Comparison of ENCODE assay signal across 9 cellular contexts in genomic region chr5:139968547-139969261, GRCh38.
DNase-seq lines count a peak whose midpoint lies in the region; ATAC-seq and TF ChIP-seq lines count a peak whose summit lies in the region.
"Had no signal": no experiment of that assay in that cellular context is flagged by ENCODE, and none has a peak within 500 bp of the region (broad histone marks: within the 10 kb centered on the region; RNA-seq: fewer than 3 reads in every experiment).

No MANE protein-coding gene starts in this region.

- ATAC-seq in HG02938 (IDR thresholded peaks at IDR 0.05; ENCODE audit: unreplicated experiment) = peak; percentile 92

- H4K20me1 ChIP-seq in hepatocyte (ENCODE audit: insufficient read depth, poor library complexity, severe bottlenecking) = no peaks in the 10 kb centered on the region
- H4K20me1 ChIP-seq: BLaER1 had no signal

- H3K27ac ChIP-seq in hepatocyte = no peak overlapping the region
- H3K27ac ChIP-seq: BLaER1 had no signal

- H3K4me2 ChIP-seq in hepatocyte (no peak overlapping the region), skeletal muscle satellite cell (ENCODE audit: low read length) (peak overlapping the region; percentile 63)
- H3K4me2 ChIP-seq: BLaER1 had no signal

- no peaks in the 10 kb centered on the region for H3K9me2 ChIP-seq in hepatocyte (replicated peaks; ENCODE audit: insufficient read depth)

- TF ChIP-seq CTCF in hepatocyte (IDR thresholded peaks at IDR 0.05; ENCODE audit: poor library complexity) = peak; percentile 100

- H3K79me2 ChIP-seq in hepatocyte = no peaks in the 10 kb centered on the region

- peaks cover 6% of the 10 kb centered on the region for H3K27me3 ChIP-seq in hepatocyte
- peaks cover 53% of the 10 kb centered on the region for H3K27me3 ChIP-seq in skeletal muscle satellite cell (ENCODE audit: control insufficient read depth, insufficient read depth, low read length)
- H3K27me3 ChIP-seq: BLaER1 had no signal

- H3K9ac ChIP-seq in skeletal muscle satellite cell (ENCODE audit: low read depth, low read length) = no peak overlapping the region
- H3K9ac ChIP-seq: BLaER1 had no signal

- H3K9me3 ChIP-seq in hepatocyte (ENCODE audit: low read depth) (no peaks in the 10 kb centered on the region), skeletal muscle satellite cell (replicated peaks; ENCODE audit: low read length) (no peaks in the 10 kb centered on the region)
- H3K9me3 ChIP-seq: BLaER1 had no signal

- H3K36me3 ChIP-seq in hepatocyte (replicated peaks; ENCODE audit: insufficient read depth, low read depth) (no peaks in the 10 kb centered on the region), skeletal muscle satellite cell (ENCODE audit: insufficient read depth, low read length) (no peaks in the 10 kb centered on the region)
- H3K36me3 ChIP-seq: BLaER1 had no signal

- no peak overlapping the region for H2AFZ ChIP-seq in hepatocyte

- H3K4me1 ChIP-seq in hepatocyte (ENCODE audit: insufficient read depth) = no peaks in the 10 kb centered on the region
- no peaks in the 10 kb centered on the region for H3K4me1 ChIP-seq in skeletal muscle satellite cell (ENCODE audit: control insufficient read depth, insufficient read depth, low read length)
- H3K4me1 ChIP-seq: BLaER1 had no signal

- 29% methylated on average over 23 of the region's 23 CpGs for WGBS in hepatocyte (ENCODE audit: low lambda C conversion rate, missing lambda C conversion rate)

- H3K4me3 ChIP-seq in hepatocyte (no peak overlapping the region), skeletal muscle satellite cell (ENCODE audit: low read length) (no peak overlapping the region)
- H3K4me3 ChIP-seq: BLaER1 had no signal

- DNase-seq in SIG-M5 treated with dmso at 0.1 percent for 504 hours (lab: John Stamatoyannopoulos, UW; ENCODE audit: unreplicated experiment) = peak; percentile 74
- DNase-seq in SIG-M5 (lab: John Stamatoyannopoulos, UW) = no peak
- DNase-seq in NCI-H1930 (lab: John Stamatoyannopoulos, UW) = peak; percentile 47 to 60
- DNase-seq in T-helper 9 cell = peak; percentile 81
- peak; percentile 95 for DNase-seq in astrocyte of the hippocampus (ENCODE audit: low read depth, low spot score)
- DNase-seq in hepatocyte (ENCODE audit: low spot score) = peak; percentile 94
